ENCODE assay signal across 16 cellular contexts in the genomic region with DNA sequence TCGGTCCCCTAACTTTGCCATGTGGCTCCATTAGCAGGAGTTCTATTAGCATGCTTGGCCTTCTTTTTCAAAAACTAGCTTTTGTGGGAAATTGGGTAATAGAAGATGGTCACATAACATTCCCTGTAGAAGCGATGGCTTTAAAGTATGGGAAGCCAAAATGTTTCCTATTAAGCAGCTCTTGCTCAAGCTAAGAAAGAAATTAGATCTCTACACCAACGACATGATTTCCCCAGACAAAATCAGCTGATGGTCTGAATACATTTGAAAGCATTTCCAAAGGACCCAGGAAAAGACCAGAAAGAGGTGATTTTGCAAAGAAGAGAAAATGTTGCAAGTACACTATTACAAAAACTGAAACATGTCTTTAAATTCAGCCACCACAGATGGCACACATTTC. TPM values are rescaled to one million over a fixed set of nuclear protein-coding genes. Genes with fewer than 3 reads are reported as not detected.
DNase-seq lines count a peak whose midpoint lies in the region; ATAC-seq and TF ChIP-seq lines count a peak whose summit lies in the region.
"Had no signal": no experiment of that assay in that cellular context is flagged by ENCODE, and none has a peak within 500 bp of the region (broad histone marks: within the 10 kb centered on the region; RNA-seq: fewer than 3 reads in every experiment).

No MANE protein-coding gene starts in this region.

- peaks cover 25% of the 10 kb centered on the region for H3K4me1 Mint-ChIP-seq in Calu3 (ENCODE audit: low read depth, unreplicated experiment)
- H3K4me1 Mint-ChIP-seq in CD8-positive, alpha-beta T cell (ENCODE audit: low read depth), result peaks cover 20% of the 10 kb centered on the region

- no peak for ATAC-seq in CD8-positive, alpha-beta T cell
- ATAC-seq: right cardiac atrium had no signal

- H3K36me3 ChIP-seq in smooth muscle cell (ENCODE audit: low read depth), result no peaks in the 10 kb centered on the region
- H3K36me3 ChIP-seq in CD8-positive, alpha-beta T cell (ENCODE audit: insufficient read depth, low read length), result no peaks in the 10 kb centered on the region
- H3K36me3 ChIP-seq: neural progenitor cell, WERI-Rb-1 had no signal

- H4K20me1 ChIP-seq in smooth muscle cell (ENCODE audit: low read depth), result no peaks in the 10 kb centered on the region

- POLR2A ChIA-PET in CD8-positive, alpha-beta T cell (lab: Charles Lee), result interaction anchor here (0.6 to 1.6 kb wide), 2 partner anchors 18 to 56 kb away, joined by 4 read pairs; no protein-coding TSS in a partner anchor

- peaks cover 9% of the 10 kb centered on the region for H3F3A ChIP-seq in smooth muscle cell (ENCODE audit: low read depth)

- intact Hi-C loops in Calu3 (cut with micrococcal nuclease; ENCODE audit: unreplicated experiment), result loop anchor here (10.0 kb wide), 1 partner anchor 74 kb away; no protein-coding TSS in a partner anchor
- intact Hi-C loops in CD8-positive, alpha-beta T cell (cut with DNase I, micrococcal nuclease), result loop anchor here (5.0 to 10.0 kb wide), 8 partner anchors 234 to 1824 kb away; partner anchors contain the start of genes GADD45G (in 1 of the 2) and SPTLC1 (in 1 of the 2)

- WGBS in smooth muscle cell (ENCODE audit: low lambda C conversion rate), result 72% methylated on average over 3 of the region's 3 CpGs

- CTCF ChIA-PET in Calu3 (lab: Charles Lee), result no interaction called here
- CTCF ChIA-PET in CD8-positive, alpha-beta T cell (lab: Charles Lee), result interaction anchor here (0.8 to 6.7 kb wide), 4 partner anchors 387 to 513 kb away, joined by 3 to 85 read pairs (median 3); no protein-coding TSS in a partner anchor

- no peak overlapping the region for H3K4me3 ChIP-seq in fibroblast of mammary gland (ENCODE audit: control insufficient read depth, low read depth, low read length)
- H3K4me3 ChIP-seq in smooth muscle cell, result no peak overlapping the region
- H3K4me3 ChIP-seq in CD8-positive, alpha-beta T cell (ENCODE audit: low read depth, low read length), result no peak overlapping the region
- H3K4me3 ChIP-seq: neural progenitor cell had no signal

- peak overlapping the region; percentile 25 for H3K27ac Mint-ChIP-seq in Calu3 (ENCODE audit: unreplicated experiment)
- no peak overlapping the region for H3K27ac Mint-ChIP-seq in CD8-positive, alpha-beta T cell
- H3K27ac Mint-ChIP-seq: immature natural killer cell, memory B cell, neural progenitor cell had no signal

- H3K9ac ChIP-seq in smooth muscle cell (ENCODE audit: low read depth), result no peak overlapping the region
- H3K9ac ChIP-seq: neural progenitor cell had no signal

- H3K27me3 ChIP-seq in smooth muscle cell (ENCODE audit: low read depth), result no peaks in the 10 kb centered on the region
- H3K27me3 ChIP-seq in CD8-positive, alpha-beta T cell (ENCODE audit: insufficient read depth, low read length), result no peaks in the 10 kb centered on the region

- peak overlapping the region; percentile 20 for H3K27ac ChIP-seq in smooth muscle cell (ENCODE audit: low read depth)
- no peak overlapping the region for H3K27ac ChIP-seq in CD8-positive, alpha-beta T cell (ENCODE audit: low read depth, low read length)
- H3K27ac ChIP-seq: neural progenitor cell, WERI-Rb-1 had no signal

- BruUV-seq in Calu3 (replicated peaks; lab: Mats Ljungman, UMichigan), result no TSS peak

- H2AFZ ChIP-seq in smooth muscle cell (ENCODE audit: low read depth), result no peak overlapping the region
- H2AFZ ChIP-seq: neural progenitor cell had no signal

- H3K36me3 Mint-ChIP-seq in Calu3 (ENCODE audit: insufficient read depth, unreplicated experiment), result peaks cover 15% of the 10 kb centered on the region
- H3K36me3 Mint-ChIP-seq in CD8-positive, alpha-beta T cell, result no peaks in the 10 kb centered on the region
- H3K36me3 Mint-ChIP-seq: immature natural killer cell, memory B cell, neural progenitor cell had no signal

- H3K4me3 Mint-ChIP-seq in Calu3 (ENCODE audit: low read depth, unreplicated experiment), result no peak overlapping the region
- no peak overlapping the region for H3K4me3 Mint-ChIP-seq in CD8-positive, alpha-beta T cell
- H3K4me3 Mint-ChIP-seq: immature natural killer cell, memory B cell, neural progenitor cell had no signal

- DNase-seq in Calu3 (no peak), MV-4-11 (lab: John Stamatoyannopoulos, UW) (peak; percentile 56), fibroblast of mammary gland (ENCODE audit: low read depth) (peak; percentile 56), smooth muscle cell (lab: John Stamatoyannopoulos, UW; ENCODE audit: unreplicated experiment) (no peak), DMS 273 (lab: John Stamatoyannopoulos, UW; ENCODE audit: unreplicated experiment) (no peak), COLO668 (lab: John Stamatoyannopoulos, UW; ENCODE audit: unreplicated experiment) (no peak), SKM-1 treated with dmso at 0.1 percent for 144 hours (lab: John Stamatoyannopoulos, UW; ENCODE audit: unreplicated experiment) (no peak)
- no peak for DNase-seq in CD8-positive, alpha-beta T cell
- DNase-seq: activated gamma-delta T cell, immature natural killer cell, NCI-H1092, NCI-H748 treated with DMSO at 0.1 percent for 48 hours, WERI-Rb-1 had no signal

- no peaks in the 10 kb centered on the region for H3K4me1 ChIP-seq in smooth muscle cell (ENCODE audit: low read depth)
- peaks cover 11% of the 10 kb centered on the region for H3K4me1 ChIP-seq in CD8-positive, alpha-beta T cell (ENCODE audit: insufficient read depth, low read length)
- H3K4me1 ChIP-seq: neural progenitor cell had no signal

- H3K79me2 ChIP-seq in smooth muscle cell (ENCODE audit: low read depth), result no peaks in the 10 kb centered on the region

- no peak overlapping the region for H3K4me2 ChIP-seq in smooth muscle cell
- H3K4me2 ChIP-seq: neural progenitor cell had no signal

- H3K9me3 Mint-ChIP-seq in Calu3 (ENCODE audit: low read depth, unreplicated experiment), result no peaks in the 10 kb centered on the region
- H3K9me3 Mint-ChIP-seq in CD8-positive, alpha-beta T cell, result no peaks in the 10 kb centered on the region
- H3K9me3 Mint-ChIP-seq: immature natural killer cell, memory B cell, neural progenitor cell had no signal

- TF ChIP-seq CTCF in Calu3 (IDR thresholded peaks at IDR 0.05; ENCODE audit: unreplicated experiment) (no peak), fibroblast of mammary gland (conservative IDR thresholded peaks at IDR 0.05; ENCODE audit: control insufficient read depth, insufficient read depth, low read depth, low read length) (no peak), smooth muscle cell (IDR thresholded peaks at IDR 0.05; ENCODE audit: borderline replicate concordance, insufficient read depth, poor library complexity, severe bottlenecking) (no peak)
- no peak for TF ChIP-seq CTCF in CD8-positive, alpha-beta T cell (IDR thresholded peaks at IDR 0.05)

- no peaks in the 10 kb centered on the region for H3K27me3 Mint-ChIP-seq in Calu3 (ENCODE audit: unreplicated experiment)
- no peaks in the 10 kb centered on the region for H3K27me3 Mint-ChIP-seq in CD8-positive, alpha-beta T cell (ENCODE audit: low read depth)

- no peaks in the 10 kb centered on the region for H3K9me3 ChIP-seq in smooth muscle cell (replicated peaks; ENCODE audit: low read depth)
- no peaks in the 10 kb centered on the region for H3K9me3 ChIP-seq in CD8-positive, alpha-beta T cell (ENCODE audit: low read length)

RNA-seq across cellular contexts. Expression of gene NFIL3, which starts 4.8 kb away (rescaled TPM):
- total RNA-seq in Calu3 (2022) (12.4 and 13.3 TPM in 2 replicates), smooth muscle cell (36.4 and 53.6 TPM in 2 replicates)
- polyA plus RNA-seq in smooth muscle cell, result 43.3 and 60.7 TPM in 2 replicates
- total RNA-seq in CD8-positive, alpha-beta T cell, result 10 to 100 TPM; 42.9 to 43.1 TPM

Comparison
In these comparisons a context has a peak if more than half of its experiments do, and no peak if none do; other contexts are left out.
1. DNase-seq: peak in MV-4-11 (single experiment) and fibroblast of mammary gland (single experiment); none in Calu3 (single experiment), smooth muscle cell (single experiment), DMS 273 (single experiment), CD8-positive, alpha-beta T cell (0 of 7), COLO668 (single experiment) and SKM-1 treated with dmso at 0.1 percent for 144 hours (single experiment).